10 cellular contexts compared by ENCODE assay signal in genomic region chr2:111705206-111705605, GRCh38.
DNase-seq lines count a peak whose midpoint lies in the region; ATAC-seq and TF ChIP-seq lines count a peak whose summit lies in the region.
"Had no signal": no experiment of that assay in that cellular context is flagged by ENCODE, and none has a peak within 500 bp of the region (broad histone marks: within the 10 kb centered on the region; RNA-seq: fewer than 3 reads in every experiment).

No MANE protein-coding gene starts in this region.

- H3K9me3 ChIP-seq in vagina: no peaks in the 10 kb centered on the region
- no peaks in the 10 kb centered on the region for H3K9me3 ChIP-seq in aorta (ENCODE audit: control insufficient read depth, low read length)

- H3K4me1 ChIP-seq in vagina: peaks cover 16% of the 10 kb centered on the region
- no peaks in the 10 kb centered on the region for H3K4me1 ChIP-seq in aorta (ENCODE audit: control insufficient read depth in 1 of 2, insufficient read depth in 2 of 2, low read length in 2 of 2)

- intact Hi-C loops in vagina (cut with DNase I) (no loop called here), aorta (cut with DNase I) (no loop called here)

- H3K27me3 ChIP-seq in HL-60 (ENCODE audit: insufficient read depth, poor library complexity, severe bottlenecking) (no peaks in the 10 kb centered on the region), vagina (no peaks in the 10 kb centered on the region), aorta (ENCODE audit: control insufficient read depth in 1 of 2, insufficient read depth in 2 of 2, low read length in 1 of 2) (no peaks in the 10 kb centered on the region)

- peaks cover 16 to 18% of the 10 kb centered on the region in 2 donors for H3K4me1 Mint-ChIP-seq in effector memory CD8-positive, alpha-beta T cell (ENCODE audit: low read depth in 2 of 2)

- H3K36me3 ChIP-seq in vagina (no peaks in the 10 kb centered on the region), aorta (ENCODE audit: control insufficient read depth in 1 of 2, insufficient read depth in 2 of 2, low read length in 1 of 2) (no peaks in the 10 kb centered on the region)

- WGBS in aorta, 2 donors: 81 to 92% methylated on average over 6 of the region's 6 CpGs

- H3K4me3 ChIP-seq in HL-60 (replicated peaks; ENCODE audit: insufficient read depth, low read length) (no peak overlapping the region), vagina (no peak overlapping the region), aorta (ENCODE audit: low read length in 2 of 2) (no peak overlapping the region)

- peak; percentile 11 for DNase-seq in stimulated activated CD4-positive, alpha-beta T cell treated with anti-CD3 and anti-CD28 coated beads, Interleukin-15, amount 100 ng/mL, for 24 hours
- DNase-seq in stimulated activated CD4-positive, alpha-beta T cell treated with anti-CD3 and anti-CD28 coated beads, Interleukin-4, amount 100 ng/mL, for 24 hours: no peak
- DNase-seq in HL-60 (ENCODE audit: low read depth in 1 of 2, low spot score in 1 of 2): no peak
- DNase-seq in effector memory CD8-positive, alpha-beta T cell: no peak
- no peak for DNase-seq in vagina (ENCODE audit: extremely low spot score in 2 of 2)
- DNase-seq in aorta: no peak
- DNase-seq: anterior cingulate cortex had no signal

- no peaks in the 10 kb centered on the region for H3K27me3 Mint-ChIP-seq in effector memory CD8-positive, alpha-beta T cell

- H3K27ac Mint-ChIP-seq in effector memory CD8-positive, alpha-beta T cell: peak overlapping the region; percentile 25 to 68
- H3K27ac Mint-ChIP-seq: CD8-positive, alpha-beta T cell had no signal

- no peaks in the 10 kb centered on the region for H3K36me3 Mint-ChIP-seq in effector memory CD8-positive, alpha-beta T cell (ENCODE audit: insufficient read depth)
- H3K36me3 Mint-ChIP-seq: CD8-positive, alpha-beta T cell had no signal

- H3K9me3 Mint-ChIP-seq in effector memory CD8-positive, alpha-beta T cell: no peaks in the 10 kb centered on the region
- H3K9me3 Mint-ChIP-seq: CD8-positive, alpha-beta T cell had no signal

- TF ChIP-seq CTCF in HL-60 (IDR thresholded peaks at IDR 0.05; ENCODE audit: insufficient read depth, low read length) (no peak), vagina (IDR thresholded peaks at IDR 0.05) (no peak)

- H3K27ac ChIP-seq in HL-60 (replicated peaks): peak overlapping the region; percentile 38
- peak overlapping the region; percentile 9 for H3K27ac ChIP-seq in vagina
- H3K27ac ChIP-seq in aorta (ENCODE audit: low read depth in 1 of 2, low read length in 2 of 2): no peak overlapping the region

- no peak for TF ChIP-seq POLR2A in vagina (IDR thresholded peaks at IDR 0.05)

- no peak for ATAC-seq in effector memory CD8-positive, alpha-beta T cell (replicated peaks)
- no peak for ATAC-seq in activated CD4-positive, CD25-positive, alpha-beta regulatory T cell treated with anti-CD3 and anti-CD28 coated beads, Interleukin-2, amount 50 U/mL, for 24 hours
- ATAC-seq in GM18867 (IDR thresholded peaks at IDR 0.05; ENCODE audit: unreplicated experiment): no peak
- ATAC-seq in aorta (ENCODE audit: low FRiP score): no peak

- H3K4me3 Mint-ChIP-seq in effector memory CD8-positive, alpha-beta T cell: no peak overlapping the region
- H3K4me3 Mint-ChIP-seq: CD8-positive, alpha-beta T cell had no signal

Comparison
In these comparisons a context has a peak if more than half of its experiments do, and no peak if none do; other contexts are left out.
1. H3K27ac ChIP-seq: peak in HL-60 (single experiment) and vagina (single experiment); none in aorta (0 of 2).